In genomic region chr5:10880934-10881333, GRCh38 we compare ENCODE assay signal across 34 cellular contexts.
"Had no signal": no experiment of that assay in that cellular context is flagged by ENCODE, and none has a peak within 500 bp of the region (broad histone marks: within the 10 kb centered on the region; RNA-seq: fewer than 3 reads in every experiment).

No MANE protein-coding gene starts in this region.

- H3K9me3 Mint-ChIP-seq: activated CD4-positive, alpha-beta T cell treated with anti-CD3 and anti-CD28 coated beads, Interleukin-2, amount 10 ng/mL, durations not matched to agents 24 days and 14 days; activated CD8-positive, alpha-beta T cell treated with anti-CD3 and anti-CD28 coated beads for 36 hours; activated naive CD4-positive, alpha-beta T cell treated with anti-CD3 and anti-CD28 coated beads for 36 hours; activated naive CD8-positive, alpha-beta T cell treated with anti-CD3 and anti-CD28 coated beads for 36 hours; activated T-cell treated with anti-CD3 and anti-CD28 coated beads, Interleukin-2, amount 50 U/mL, for 4 hours; activated T-helper 1 cell treated with anti-CD3 and anti-CD28 coated beads, Interleukin-12 subunit alpha, Interleukin-12 subunit beta, Interleukin-2, Interleukin-4 antibody, amounts not matched to agents 30 ng/mL and 10 ng/mL and 1 ng/mL, durations not matched to agents 14 hours and 24 hours and 36 hours; activated T-helper 17 cell treated with anti-CD3 and anti-CD28 coated beads, Interleukin-2, amount 50 U/mL, for 72 hours had no signal

- ATAC-seq: activated CD8-positive, alpha-beta T cell treated with anti-CD3 and anti-CD28 coated beads for 36 hours; activated naive CD4-positive, alpha-beta T cell treated with anti-CD3 and anti-CD28 coated beads, Interleukin-2, amount 50 U/mL, for 72 hours; activated T-cell treated with anti-CD3 and anti-CD28 coated beads, Interleukin-2, amount 50 U/mL, for 4 hours; activated T-cell treated with anti-CD3 and anti-CD28 coated beads, Interleukin-2, amount 50 U/mL, for 72 hours; activated T-helper 17 cell treated with anti-CD3 and anti-CD28 coated beads, Interleukin-2, amount 50 U/mL, for 72 hours; body of pancreas; T-helper 17 cell had no signal

- H3K27ac Mint-ChIP-seq: activated B cell treated with CpG ODN at 0.5 μM for 24 hours; activated CD4-positive, alpha-beta memory T cell treated with anti-CD3 and anti-CD28 coated beads for 36 hours; activated CD4-positive, alpha-beta T cell treated with anti-CD3 and anti-CD28 coated beads, Interleukin-2, amount 10 ng/mL, durations not matched to agents 24 days and 14 days; activated CD8-positive, alpha-beta T cell treated with anti-CD3 and anti-CD28 coated beads for 36 hours; activated naive CD4-positive, alpha-beta T cell treated with anti-CD3 and anti-CD28 coated beads for 36 hours; activated naive CD4-positive, alpha-beta T cell treated with anti-CD3 and anti-CD28 coated beads, Interleukin-2, amount 50 U/mL, for 72 hours; activated naive CD8-positive, alpha-beta T cell treated with anti-CD3 and anti-CD28 coated beads for 36 hours; activated T-cell treated with anti-CD3 and anti-CD28 coated beads, Interleukin-2, amount 50 U/mL, for 72 hours; activated T-helper 1 cell treated with anti-CD3 and anti-CD28 coated beads, Interleukin-12 subunit alpha, Interleukin-12 subunit beta, Interleukin-2, Interleukin-4 antibody, amounts not matched to agents 30 ng/mL and 10 ng/mL and 1 ng/mL, durations not matched to agents 14 hours and 24 hours and 36 hours; activated T-helper 17 cell treated with anti-CD3 and anti-CD28 coated beads, Interleukin-2, amount 50 U/mL, for 72 hours; T-helper 17 cell had no signal

- H3K27ac ChIP-seq: adrenal gland, body of pancreas, brain microvascular endothelial cell, breast epithelium, VCaP had no signal

- DNase-seq: activated B cell treated with CpG ODN at 0.5 μM for 24 hours; activated CD4-positive, alpha-beta memory T cell treated with anti-CD3 and anti-CD28 coated beads for 36 hours; activated CD4-positive, alpha-beta T cell treated with anti-CD3 and anti-CD28 coated beads for 4 hours; activated CD4-positive, alpha-beta T cell treated with anti-CD3 and anti-CD28 coated beads, Interleukin-2, amount 10 ng/mL, durations not matched to agents 24 days and 14 days; activated CD4-positive, alpha-beta T cell treated with anti-CD3 and anti-CD28 coated beads, Interleukin-2, amount 50 U/mL, for 1 hour; activated CD4-positive, alpha-beta T cell treated with anti-CD3 and anti-CD28 coated beads, Interleukin-2, amount 50 U/mL, for 4 hours; activated CD4-positive, CD25-positive, alpha-beta regulatory T cell treated with anti-CD3 and anti-CD28 coated beads, Interleukin-2, amount 50 U/mL, for 72 hours; activated CD8-positive, alpha-beta memory T cell treated with anti-CD3 and anti-CD28 coated beads, Interleukin-2, amount 50 U/mL, for 4 hours; activated CD8-positive, alpha-beta T cell treated with anti-CD3 and anti-CD28 coated beads for 36 hours; activated effector memory CD4-positive, alpha-beta T cell treated with anti-CD3 and anti-CD28 coated beads, Interleukin-2, amount 50 U/mL, for 16 hours; activated gamma-delta T cell treated with Interleukin-2 at 50 U/mL for 16 hours; activated naive CD4-positive, alpha-beta T cell; activated naive CD4-positive, alpha-beta T cell treated with anti-CD3 and anti-CD28 coated beads for 36 hours; activated naive CD4-positive, alpha-beta T cell treated with anti-CD3 and anti-CD28 coated beads, Interleukin-2, amount 50 U/mL, for 16 hours; activated naive CD8-positive, alpha-beta T cell treated with anti-CD3 and anti-CD28 coated beads for 36 hours; activated T-cell treated with anti-CD3 and anti-CD28 coated beads for 4 hours; activated T-cell treated with anti-CD3 and anti-CD28 coated beads, Interleukin-2, amount 50 U/mL, for 1 hour; activated T-cell treated with anti-CD3 and anti-CD28 coated beads, Interleukin-2, amount 50 U/mL, for 4 hours; activated T-cell treated with anti-CD3 and anti-CD28 coated beads, Interleukin-2, amount 50 U/mL, for 72 hours; adrenal gland; amniotic stem cell; aorta; body of pancreas; brain microvascular endothelial cell; central memory CD4-positive, alpha-beta T cell; T-helper 17 cell; T1000 had no signal

- FAIRE-seq: astrocyte, TTC549 had no signal

- H3K4me3 Mint-ChIP-seq: activated B cell treated with CpG ODN at 0.5 μM for 24 hours; activated CD4-positive, alpha-beta memory T cell treated with anti-CD3 and anti-CD28 coated beads for 36 hours; activated CD4-positive, alpha-beta T cell treated with anti-CD3 and anti-CD28 coated beads, Interleukin-2, amount 10 ng/mL, durations not matched to agents 24 days and 14 days; activated CD8-positive, alpha-beta T cell treated with anti-CD3 and anti-CD28 coated beads for 36 hours; activated naive CD4-positive, alpha-beta T cell treated with anti-CD3 and anti-CD28 coated beads for 36 hours; activated naive CD8-positive, alpha-beta T cell treated with anti-CD3 and anti-CD28 coated beads for 36 hours; activated T-cell treated with anti-CD3 and anti-CD28 coated beads, Interleukin-2, amount 50 U/mL, for 4 hours; activated T-cell treated with anti-CD3 and anti-CD28 coated beads, Interleukin-2, amount 50 U/mL, for 72 hours; activated T-helper 1 cell treated with anti-CD3 and anti-CD28 coated beads, Interleukin-12 subunit alpha, Interleukin-12 subunit beta, Interleukin-2, Interleukin-4 antibody, amounts not matched to agents 30 ng/mL and 10 ng/mL and 1 ng/mL, durations not matched to agents 14 hours and 24 hours and 36 hours; activated T-helper 17 cell treated with anti-CD3 and anti-CD28 coated beads, Interleukin-2, amount 50 U/mL, for 72 hours; T-helper 17 cell had no signal

- H3K27me3 ChIP-seq: adrenal gland, body of pancreas, brain microvascular endothelial cell, breast epithelium had no signal

- H3K4me1 Mint-ChIP-seq: activated CD4-positive, alpha-beta T cell treated with anti-CD3 and anti-CD28 coated beads, Interleukin-2, amount 10 ng/mL, durations not matched to agents 24 days and 14 days; activated T-helper 17 cell treated with anti-CD3 and anti-CD28 coated beads, Interleukin-2, amount 50 U/mL, for 72 hours; T-helper 17 cell had no signal

- H3K4me1 ChIP-seq: adrenal gland, body of pancreas, breast epithelium had no signal

- H3K9me3 ChIP-seq: adrenal gland, body of pancreas, breast epithelium had no signal

- H3K36me3 Mint-ChIP-seq: activated CD4-positive, alpha-beta memory T cell treated with anti-CD3 and anti-CD28 coated beads for 36 hours; activated naive CD4-positive, alpha-beta T cell treated with anti-CD3 and anti-CD28 coated beads, Interleukin-2, amount 50 U/mL, for 72 hours; activated naive CD8-positive, alpha-beta T cell treated with anti-CD3 and anti-CD28 coated beads for 36 hours had no signal

- H3K36me3 ChIP-seq: adrenal gland, brain microvascular endothelial cell, breast epithelium had no signal

- H3K4me3 ChIP-seq: adrenal gland, body of pancreas, breast epithelium had no signal
